In genomic region chr10:55410415-55410885, GRCh38 we compare ENCODE assay signal across 8 cellular contexts.
A peak's percentile ranks its signal among the peaks of the same experiment; 100 is the strongest.
DNase-seq lines count a peak whose midpoint lies in the region; ATAC-seq, FAIRE-seq and TF ChIP-seq lines count a peak whose summit lies in the region.

No MANE protein-coding gene starts in this region.

- no peaks in the 10 kb centered on the region for H3K27me3 Mint-ChIP-seq in neural progenitor cell (ENCODE audit: insufficient read depth, low read depth)

- H3K4me1 ChIP-seq in neural progenitor cell = peaks cover 12% of the 10 kb centered on the region

- H4K20me1 ChIP-seq in neural progenitor cell (ENCODE audit: low read depth) = no peaks in the 10 kb centered on the region

- H2AFZ ChIP-seq in neural progenitor cell (replicated peaks) = no peak overlapping the region

- no peaks in the 10 kb centered on the region for H3K9me3 Mint-ChIP-seq in neural progenitor cell

- no peaks in the 10 kb centered on the region for H3K36me3 ChIP-seq in neural progenitor cell

- no peaks in the 10 kb centered on the region for H3K79me2 ChIP-seq in neural progenitor cell (ENCODE audit: low read depth)

- no peaks in the 10 kb centered on the region for H3K27me3 ChIP-seq in neural progenitor cell

- no peak overlapping the region for H3K9ac ChIP-seq in neural progenitor cell

- peaks cover 10% of the 10 kb centered on the region for H3K4me1 Mint-ChIP-seq in neural progenitor cell

- peak; percentile 64 for ATAC-seq in esophagus mucosa
- ATAC-seq in HG02678 (IDR thresholded peaks at IDR 0.05; ENCODE audit: unreplicated experiment) = no peak

- no peaks in the 10 kb centered on the region for H3K36me3 Mint-ChIP-seq in neural progenitor cell

- DNase-seq in ELF-1 (ENCODE audit: low read depth, low spot score) (peak; percentile 46), NCI-H748 (lab: John Stamatoyannopoulos, UW; ENCODE audit: unreplicated experiment) (peak; percentile 96), neural progenitor cell (ENCODE audit: low spot score) (peak; percentile 92), mesenteric fat pad (ENCODE audit: low spot score) (no peak), H54 (ENCODE audit: insufficient read length, low spot score) (no peak)
- DNase-seq in NK-92 treated with Interleukin-12 subunit alpha and Interleukin-12 subunit beta, amount 100 ng/mL, for 24 hours (lab: John Stamatoyannopoulos, UW) = no peak

- H3K27ac Mint-ChIP-seq in neural progenitor cell = peak overlapping the region; percentile 74

- no peak for FAIRE-seq in H54 (lab: Jason Lieb, UNC)

- H3K27ac ChIP-seq in neural progenitor cell = no peak overlapping the region

- H3K4me2 ChIP-seq in neural progenitor cell = peak overlapping the region; percentile 65

- no peaks in the 10 kb centered on the region for H3F3A ChIP-seq in neural progenitor cell (ENCODE audit: low read depth)

- H3K9me3 ChIP-seq in neural progenitor cell (ENCODE audit: low read depth) = no peaks in the 10 kb centered on the region

- H3K4me3 ChIP-seq in neural progenitor cell = peak overlapping the region; percentile 13

- no peak for TF ChIP-seq POLR2A in H54 (IDR thresholded peaks at IDR 0.05; ENCODE audit: low read depth, low read length)

- H3K4me3 Mint-ChIP-seq in neural progenitor cell = no peak overlapping the region

- peak; percentile 64 for TF ChIP-seq CTCF in neural progenitor cell (IDR thresholded peaks at IDR 0.05)

Comparison
In these comparisons a context has a peak if more than half of its experiments do, and no peak if none do; other contexts are left out.
1. DNase-seq: peak in ELF-1 (single experiment), NCI-H748 (single experiment) and neural progenitor cell (single experiment); none in mesenteric fat pad (single experiment), H54 (single experiment) and NK-92 treated with Interleukin-12 subunit alpha and Interleukin-12 subunit beta, amount 100 ng/mL, for 24 hours (single experiment).